9 cellular contexts compared by ENCODE assay signal in genomic region chr4:101282076-101282844, GRCh38.
DNase-seq lines count a peak whose midpoint lies in the region; ATAC-seq and TF ChIP-seq lines count a peak whose summit lies in the region.
"Had no signal": no experiment of that assay in that cellular context is flagged by ENCODE, and none has a peak within 500 bp of the region (broad histone marks: within the 10 kb centered on the region; RNA-seq: fewer than 3 reads in every experiment).

No MANE protein-coding gene starts in this region.

- intact Hi-C loops in stomach (cut with DNase I; ENCODE audit: low total_unique reads) (no loop called here), esophagus squamous epithelium (cut with DNase I) (no loop called here)

- TF ChIP-seq POLR2A in stomach (IDR thresholded peaks at IDR 0.05) (no peak), esophagus squamous epithelium (IDR thresholded peaks at IDR 0.05) (no peak)

- H3K4me3 Mint-ChIP-seq in effector memory CD8-positive, alpha-beta T cell: peak overlapping the region; percentile 30 to 47

- H3K27ac Mint-ChIP-seq in effector memory CD8-positive, alpha-beta T cell: peak overlapping the region; percentile 41 to 52

- DNase-seq in activated T-cell treated with anti-CD3 and anti-CD28 coated beads for 1 hour (ENCODE audit: low read depth) (peak; percentile 1), SK-N-MC (ENCODE audit: low read depth, low spot score) (peak; percentile 87), stomach (peak; percentile 27), esophagus squamous epithelium (lab: John Stamatoyannopoulos, UW) (no peak), SK-N-DZ (ENCODE audit: low spot score) (no peak), GM13977 (ENCODE audit: low spot score) (no peak)
- no peak for DNase-seq in activated T-cell treated with anti-CD3 and anti-CD28 coated beads, Interleukin-2, amount 50 U/mL, for 1 hour
- no peak for DNase-seq in effector memory CD8-positive, alpha-beta T cell
- DNase-seq: NCI-H526 had no signal

- peak overlapping the region; percentile 16 for H3K9ac ChIP-seq in SK-N-MC (ENCODE audit: insufficient read length)

- peak; percentile 50 for ATAC-seq in effector memory CD8-positive, alpha-beta T cell (replicated peaks)

- in situ Hi-C loops in GM13977 (cut with MboI; ENCODE audit: low pct_unique_long_range_greater_than_20kb, low sequenced_read_pairs, unreplicated experiment): no loop called here

- H3K36me3 Mint-ChIP-seq in effector memory CD8-positive, alpha-beta T cell (ENCODE audit: insufficient read depth): no peaks in the 10 kb centered on the region

- H3K4me1 ChIP-seq in stomach (peaks cover 14 to 82% (median 57%) of the 10 kb centered on the region in 4 donors), esophagus squamous epithelium (peaks cover 0 to 31% (median 8%) of the 10 kb centered on the region in 3 donors)

- H3K4me3 ChIP-seq in SK-N-MC (peak overlapping the region; percentile 73), stomach (no peak overlapping the region), esophagus squamous epithelium (no peak overlapping the region)

- H3K36me3 ChIP-seq in SK-N-MC (ENCODE audit: insufficient read depth, low read length) (no peaks in the 10 kb centered on the region), stomach (no peaks in the 10 kb centered on the region), esophagus squamous epithelium (no peaks in the 10 kb centered on the region)

- no peak for TF ChIP-seq EP300 in stomach (IDR thresholded peaks at IDR 0.05)

- WGBS in stomach, 5 donors: 79 to 91% (median 83%) methylated on average over 4 of the region's 4 CpGs
- 83 to 85% methylated on average over 4 of the region's 4 CpGs for WGBS in esophagus squamous epithelium, 2 donors

- H3K27me3 ChIP-seq in stomach: no peaks in the 10 kb centered on the region
- no peaks in the 10 kb centered on the region for H3K27me3 ChIP-seq in esophagus squamous epithelium

- TF ChIP-seq CTCF in stomach (IDR thresholded peaks at IDR 0.05) (no peak), esophagus squamous epithelium (IDR thresholded peaks at IDR 0.05) (no peak), GM13977 (IDR thresholded peaks at IDR 0.05; ENCODE audit: extremely low read depth, insufficient read depth, missing control alignments) (no peak)

- H3K27me3 Mint-ChIP-seq in effector memory CD8-positive, alpha-beta T cell: no peaks in the 10 kb centered on the region

- H3K9me3 Mint-ChIP-seq in effector memory CD8-positive, alpha-beta T cell: no peaks in the 10 kb centered on the region

- H3K9me3 ChIP-seq in SK-N-MC (ENCODE audit: low read depth, low read length): no peaks in the 10 kb centered on the region
- H3K9me3 ChIP-seq in stomach: no peaks in the 10 kb centered on the region
- H3K9me3 ChIP-seq in esophagus squamous epithelium: no peaks in the 10 kb centered on the region

- H3K27ac ChIP-seq in SK-N-MC: peak overlapping the region; percentile 98
- H3K27ac ChIP-seq in stomach: no peak overlapping the region
- H3K27ac ChIP-seq in esophagus squamous epithelium: no peak overlapping the region

- peaks cover 41 to 60% of the 10 kb centered on the region in 2 donors for H3K4me1 Mint-ChIP-seq in effector memory CD8-positive, alpha-beta T cell (ENCODE audit: low read depth in 2 of 2)

Comparison
In these comparisons a context has a peak if more than half of its experiments do, and no peak if none do; other contexts are left out.
1. DNase-seq: peak in activated T-cell treated with anti-CD3 and anti-CD28 coated beads for 1 hour (single experiment), SK-N-MC (single experiment) and stomach (single experiment); none in activated T-cell treated with anti-CD3 and anti-CD28 coated beads, Interleukin-2, amount 50 U/mL, for 1 hour (single experiment), effector memory CD8-positive, alpha-beta T cell (0 of 3), esophagus squamous epithelium (single experiment), SK-N-DZ (single experiment) and GM13977 (single experiment).